1 cellular context compared by ENCODE assay signal in the genomic region with DNA sequence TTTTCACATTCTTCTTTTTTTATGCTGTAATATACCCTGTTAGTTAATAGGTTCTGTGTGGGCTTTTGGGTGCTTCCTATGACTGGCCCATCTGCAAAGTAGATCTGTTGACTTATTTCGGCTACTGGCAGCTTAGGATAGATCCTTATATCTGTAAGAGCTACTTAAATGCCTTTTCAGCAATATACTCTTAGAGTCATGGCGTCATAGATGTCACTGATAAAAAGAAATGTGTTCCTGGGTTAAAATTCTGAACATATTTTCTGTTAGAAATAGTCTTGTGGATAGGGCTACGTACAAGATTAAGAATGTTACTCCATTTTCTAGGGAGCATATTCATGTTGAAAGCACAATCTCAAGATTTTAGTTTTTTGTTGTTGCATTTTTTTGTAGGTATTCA.
TF ChIP-seq lines count a peak whose summit lies in the region.

No MANE protein-coding gene starts in this region.

TF ChIP-seq in GM23338, 12 proteins besides CTCF, POLR2A, EP300 and RAD21:
- TF ChIP-seq, protein P1, sequence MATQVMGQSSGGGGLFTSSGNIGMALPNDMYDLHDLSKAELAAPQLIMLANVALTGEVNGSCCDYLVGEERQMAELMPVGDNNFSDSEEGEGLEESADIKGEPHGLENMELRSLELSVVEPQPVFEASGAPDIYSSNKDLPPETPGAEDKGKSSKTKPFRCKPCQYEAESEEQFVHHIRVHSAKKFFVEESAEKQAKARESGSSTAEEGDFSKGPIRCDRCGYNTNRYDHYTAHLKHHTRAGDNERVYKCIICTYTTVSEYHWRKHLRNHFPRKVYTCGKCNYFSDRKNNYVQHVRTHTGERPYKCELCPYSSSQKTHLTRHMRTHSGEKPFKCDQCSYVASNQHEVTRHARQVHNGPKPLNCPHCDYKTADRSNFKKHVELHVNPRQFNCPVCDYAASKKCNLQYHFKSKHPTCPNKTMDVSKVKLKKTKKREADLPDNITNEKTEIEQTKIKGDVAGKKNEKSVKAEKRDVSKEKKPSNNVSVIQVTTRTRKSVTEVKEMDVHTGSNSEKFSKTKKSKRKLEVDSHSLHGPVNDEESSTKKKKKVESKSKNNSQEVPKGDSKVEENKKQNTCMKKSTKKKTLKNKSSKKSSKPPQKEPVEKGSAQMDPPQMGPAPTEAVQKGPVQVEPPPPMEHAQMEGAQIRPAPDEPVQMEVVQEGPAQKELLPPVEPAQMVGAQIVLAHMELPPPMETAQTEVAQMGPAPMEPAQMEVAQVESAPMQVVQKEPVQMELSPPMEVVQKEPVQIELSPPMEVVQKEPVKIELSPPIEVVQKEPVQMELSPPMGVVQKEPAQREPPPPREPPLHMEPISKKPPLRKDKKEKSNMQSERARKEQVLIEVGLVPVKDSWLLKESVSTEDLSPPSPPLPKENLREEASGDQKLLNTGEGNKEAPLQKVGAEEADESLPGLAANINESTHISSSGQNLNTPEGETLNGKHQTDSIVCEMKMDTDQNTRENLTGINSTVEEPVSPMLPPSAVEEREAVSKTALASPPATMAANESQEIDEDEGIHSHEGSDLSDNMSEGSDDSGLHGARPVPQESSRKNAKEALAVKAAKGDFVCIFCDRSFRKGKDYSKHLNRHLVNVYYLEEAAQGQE (IDR thresholded peaks at IDR 0.05; ENCODE audit: unreplicated experiment) = no peak
- TF ChIP-seq CREB1 (CRISPR knock-in tag; IDR thresholded peaks at IDR 0.05; ENCODE audit: low read depth) (no peak), EZH2 (IDR thresholded peaks at IDR 0.05; ENCODE audit: low read depth, unreplicated experiment) (no peak), JUNB (IDR thresholded peaks at IDR 0.05; ENCODE audit: unreplicated experiment) (no peak), ZNF114 (CRISPR knock-in tag; IDR thresholded peaks at IDR 0.05) (no peak), STAT1 (IDR thresholded peaks at IDR 0.05; ENCODE audit: unreplicated experiment) (no peak), EZH2phosphoT487 (IDR thresholded peaks at IDR 0.05; ENCODE audit: unreplicated experiment) (no peak), POLR2AphosphoS5 (IDR thresholded peaks at IDR 0.05; ENCODE audit: low read depth) (no peak), ZNF331 (CRISPR knock-in tag; IDR thresholded peaks at IDR 0.05; ENCODE audit: low read depth) (no peak), NANOG (IDR thresholded peaks at IDR 0.05; ENCODE audit: borderline replicate concordance) (no peak)
- TF ChIP-seq, protein P2, sequence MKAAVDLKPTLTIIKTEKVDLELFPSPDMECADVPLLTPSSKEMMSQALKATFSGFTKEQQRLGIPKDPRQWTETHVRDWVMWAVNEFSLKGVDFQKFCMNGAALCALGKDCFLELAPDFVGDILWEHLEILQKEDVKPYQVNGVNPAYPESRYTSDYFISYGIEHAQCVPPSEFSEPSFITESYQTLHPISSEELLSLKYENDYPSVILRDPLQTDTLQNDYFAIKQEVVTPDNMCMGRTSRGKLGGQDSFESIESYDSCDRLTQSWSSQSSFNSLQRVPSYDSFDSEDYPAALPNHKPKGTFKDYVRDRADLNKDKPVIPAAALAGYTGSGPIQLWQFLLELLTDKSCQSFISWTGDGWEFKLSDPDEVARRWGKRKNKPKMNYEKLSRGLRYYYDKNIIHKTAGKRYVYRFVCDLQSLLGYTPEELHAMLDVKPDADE (IDR thresholded peaks at IDR 0.05) = no peak
- TF ChIP-seq, protein P3, sequence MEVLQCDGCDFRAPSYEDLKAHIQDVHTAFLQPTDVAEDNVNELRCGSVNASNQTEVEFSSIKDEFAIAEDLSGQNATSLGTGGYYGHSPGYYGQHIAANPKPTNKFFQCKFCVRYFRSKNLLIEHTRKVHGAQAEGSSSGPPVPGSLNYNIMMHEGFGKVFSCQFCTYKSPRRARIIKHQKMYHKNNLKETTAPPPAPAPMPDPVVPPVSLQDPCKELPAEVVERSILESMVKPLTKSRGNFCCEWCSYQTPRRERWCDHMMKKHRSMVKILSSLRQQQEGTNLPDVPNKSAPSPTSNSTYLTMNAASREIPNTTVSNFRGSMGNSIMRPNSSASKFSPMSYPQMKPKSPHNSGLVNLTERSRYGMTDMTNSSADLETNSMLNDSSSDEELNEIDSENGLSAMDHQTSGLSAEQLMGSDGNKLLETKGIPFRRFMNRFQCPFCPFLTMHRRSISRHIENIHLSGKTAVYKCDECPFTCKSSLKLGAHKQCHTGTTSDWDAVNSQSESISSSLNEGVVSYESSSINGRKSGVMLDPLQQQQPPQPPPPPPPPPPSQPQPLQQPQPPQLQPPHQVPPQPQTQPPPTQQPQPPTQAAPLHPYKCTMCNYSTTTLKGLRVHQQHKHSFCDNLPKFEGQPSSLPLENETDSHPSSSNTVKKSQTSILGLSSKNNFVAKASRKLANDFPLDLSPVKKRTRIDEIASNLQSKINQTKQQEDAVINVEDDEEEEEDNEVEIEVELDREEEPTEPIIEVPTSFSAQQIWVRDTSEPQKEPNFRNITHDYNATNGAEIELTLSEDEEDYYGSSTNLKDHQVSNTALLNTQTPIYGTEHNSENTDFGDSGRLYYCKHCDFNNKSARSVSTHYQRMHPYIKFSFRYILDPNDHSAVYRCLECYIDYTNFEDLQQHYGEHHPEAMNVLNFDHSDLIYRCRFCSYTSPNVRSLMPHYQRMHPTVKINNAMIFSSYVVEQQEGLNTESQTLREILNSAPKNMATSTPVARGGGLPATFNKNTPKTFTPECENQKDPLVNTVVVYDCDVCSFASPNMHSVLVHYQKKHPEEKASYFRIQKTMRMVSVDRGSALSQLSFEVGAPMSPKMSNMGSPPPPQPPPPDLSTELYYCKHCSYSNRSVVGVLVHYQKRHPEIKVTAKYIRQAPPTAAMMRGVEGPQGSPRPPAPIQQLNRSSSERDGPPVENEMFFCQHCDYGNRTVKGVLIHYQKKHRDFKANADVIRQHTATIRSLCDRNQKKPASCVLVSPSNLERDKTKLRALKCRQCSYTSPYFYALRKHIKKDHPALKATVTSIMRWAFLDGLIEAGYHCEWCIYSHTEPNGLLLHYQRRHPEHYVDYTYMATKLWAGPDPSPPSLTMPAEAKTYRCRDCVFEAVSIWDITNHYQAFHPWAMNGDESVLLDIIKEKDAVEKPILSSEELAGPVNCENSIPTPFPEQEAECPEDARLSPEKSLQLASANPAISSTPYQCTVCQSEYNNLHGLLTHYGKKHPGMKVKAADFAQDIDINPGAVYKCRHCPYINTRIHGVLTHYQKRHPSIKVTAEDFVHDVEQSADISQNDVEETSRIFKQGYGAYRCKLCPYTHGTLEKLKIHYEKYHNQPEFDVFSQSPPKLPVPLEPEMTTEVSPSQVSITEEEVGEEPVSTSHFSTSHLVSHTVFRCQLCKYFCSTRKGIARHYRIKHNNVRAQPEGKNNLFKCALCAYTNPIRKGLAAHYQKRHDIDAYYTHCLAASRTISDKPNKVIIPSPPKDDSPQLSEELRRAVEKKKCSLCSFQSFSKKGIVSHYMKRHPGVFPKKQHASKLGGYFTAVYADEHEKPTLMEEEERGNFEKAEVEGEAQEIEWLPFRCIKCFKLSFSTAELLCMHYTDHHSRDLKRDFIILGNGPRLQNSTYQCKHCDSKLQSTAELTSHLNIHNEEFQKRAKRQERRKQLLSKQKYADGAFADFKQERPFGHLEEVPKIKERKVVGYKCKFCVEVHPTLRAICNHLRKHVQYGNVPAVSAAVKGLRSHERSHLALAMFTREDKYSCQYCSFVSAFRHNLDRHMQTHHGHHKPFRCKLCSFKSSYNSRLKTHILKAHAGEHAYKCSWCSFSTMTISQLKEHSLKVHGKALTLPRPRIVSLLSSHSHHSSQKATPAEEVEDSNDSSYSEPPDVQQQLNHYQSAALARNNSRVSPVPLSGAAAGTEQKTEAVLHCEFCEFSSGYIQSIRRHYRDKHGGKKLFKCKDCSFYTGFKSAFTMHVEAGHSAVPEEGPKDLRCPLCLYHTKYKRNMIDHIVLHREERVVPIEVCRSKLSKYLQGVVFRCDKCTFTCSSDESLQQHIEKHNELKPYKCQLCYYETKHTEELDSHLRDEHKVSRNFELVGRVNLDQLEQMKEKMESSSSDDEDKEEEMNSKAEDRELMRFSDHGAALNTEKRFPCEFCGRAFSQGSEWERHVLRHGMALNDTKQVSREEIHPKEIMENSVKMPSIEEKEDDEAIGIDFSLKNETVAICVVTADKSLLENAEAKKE (CRISPR knock-in tag; IDR thresholded peaks at IDR 0.05) = no peak
